Comparison of ENCODE assay signal across 8 cellular contexts in the genomic region with DNA sequence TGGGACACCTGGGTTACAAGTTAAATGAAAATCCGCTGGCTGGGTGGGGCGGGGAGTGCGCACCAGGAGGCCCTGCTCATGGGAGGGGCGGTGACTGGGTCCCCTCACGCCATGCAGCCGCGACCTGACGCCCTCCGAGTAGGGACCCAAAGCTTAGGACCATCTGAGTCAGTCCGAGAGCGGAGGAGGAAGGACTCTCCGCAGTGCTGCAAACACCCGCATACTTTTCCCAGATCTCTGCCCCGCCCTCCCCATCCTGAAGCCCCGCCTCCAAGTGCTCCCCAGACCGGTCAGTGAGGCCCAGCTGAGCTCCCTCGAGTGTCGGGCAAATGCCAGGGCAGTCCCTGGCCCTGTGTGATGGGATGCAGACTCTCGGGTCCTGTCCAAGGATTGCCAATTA. TPM values are rescaled to one million over a fixed set of nuclear protein-coding genes. Genes with fewer than 3 reads are reported as not detected.
DNase-seq lines count a peak whose midpoint lies in the region; ATAC-seq and TF ChIP-seq lines count a peak whose summit lies in the region.

No MANE protein-coding gene starts in this region.

- peaks cover 25% of the 10 kb centered on the region for H3K27me3 ChIP-seq in CD4-positive, alpha-beta T cell (ENCODE audit: control insufficient read depth, insufficient read depth, low read length)
- H3K27me3 ChIP-seq in duodenal mucosa (ENCODE audit: control insufficient read depth in 1 of 2, insufficient read depth in 2 of 2, low read length in 2 of 2), result peaks cover 42 to 83% of the 10 kb centered on the region in 2 donors
- no peaks in the 10 kb centered on the region for H3K27me3 ChIP-seq in ovary

- intact Hi-C loops in CD4-positive, alpha-beta T cell (cut with DNase I, micrococcal nuclease), result loop anchor here in 1 of 2 experiments (2.0 kb wide), 1 partner anchor 63 kb away; no protein-coding TSS in a partner anchor
- intact Hi-C loops in ovary (cut with DNase I), result no loop called here

- H3K4me1 ChIP-seq in duodenal mucosa (ENCODE audit: control insufficient read depth in 1 of 2, insufficient read depth in 2 of 2, low read length in 2 of 2), result peaks cover 15 to 16% of the 10 kb centered on the region in 2 donors
- H3K4me1 ChIP-seq in ovary (ENCODE audit: insufficient read depth), result peaks cover 1% of the 10 kb centered on the region

- H3K36me3 Mint-ChIP-seq in CD4-positive, alpha-beta T cell (ENCODE audit: low read depth), result peaks cover 9% of the 10 kb centered on the region
- H3K36me3 Mint-ChIP-seq in natural killer cell treated with Interleukin-12 subunit alpha and Interleukin-12 subunit beta and Interleukin-15 and Interleukin-18, amount 100 ng/mL, for 72 hours, result no peaks in the 10 kb centered on the region

- peak overlapping the region; percentile 90 for H3K4me3 Mint-ChIP-seq in CD4-positive, alpha-beta T cell
- peak overlapping the region; percentile 71 for H3K4me3 Mint-ChIP-seq in natural killer cell treated with Interleukin-12 subunit alpha and Interleukin-12 subunit beta and Interleukin-15 and Interleukin-18, amount 100 ng/mL, for 72 hours

- H3K4me3 ChIP-seq in duodenal mucosa (ENCODE audit: low read depth in 1 of 2, low read length in 2 of 2), result peak overlapping the region; percentile 58 to 68
- no peak overlapping the region for H3K4me3 ChIP-seq in ovary

- WGBS in ovary, 3 donors, result 2 to 3% (median 2%) methylated on average over 19 of the region's 19 CpGs

- peaks cover 54% of the 10 kb centered on the region for H3K27me3 Mint-ChIP-seq in CD4-positive, alpha-beta T cell
- peaks cover 37 to 38% of the 10 kb centered on the region in 2 donors for H3K27me3 Mint-ChIP-seq in natural killer cell treated with Interleukin-12 subunit alpha and Interleukin-12 subunit beta and Interleukin-15 and Interleukin-18, amount 100 ng/mL, for 72 hours

- no peak for TF ChIP-seq EP300 in ovary (IDR thresholded peaks at IDR 0.05)

- H3K36me3 ChIP-seq in duodenal mucosa (ENCODE audit: control insufficient read depth in 1 of 2, insufficient read depth in 2 of 2, low read length in 2 of 2), result no peaks in the 10 kb centered on the region
- H3K36me3 ChIP-seq in ovary, result no peaks in the 10 kb centered on the region

- CTCF ChIA-PET in CD4-positive, alpha-beta T cell (lab: Charles Lee), result interaction anchor here (1.1 to 2.7 kb wide), 5 partner anchors 49 to 529 kb away, joined by 3 to 7 read pairs (median 4); no protein-coding TSS in a partner anchor

- peaks cover 63% of the 10 kb centered on the region for H3K4me1 Mint-ChIP-seq in CD4-positive, alpha-beta T cell (ENCODE audit: low read depth)
- H3K4me1 Mint-ChIP-seq in natural killer cell treated with Interleukin-12 subunit alpha and Interleukin-12 subunit beta and Interleukin-15 and Interleukin-18, amount 100 ng/mL, for 72 hours (ENCODE audit: low read depth in 2 of 2), result peaks cover 37% of the 10 kb centered on the region in 2 donors

- no peaks in the 10 kb centered on the region for H3K9me3 ChIP-seq in CD4-positive, alpha-beta T cell (ENCODE audit: control insufficient read depth, low read length)
- H3K9me3 ChIP-seq in duodenal mucosa (ENCODE audit: control insufficient read depth in 1 of 2, low read length in 2 of 2) (no peaks in the 10 kb centered on the region), ovary (peaks cover 0 to 6% of the 10 kb centered on the region in 2 donors)

- no peak for DNase-seq in CD4-positive, alpha-beta T cell
- DNase-seq in natural killer cell treated with Interleukin-12 subunit alpha and Interleukin-12 subunit beta and Interleukin-15 and Interleukin-18, amount 100 ng/mL, for 72 hours (ENCODE audit: low spot score), result no peak
- DNase-seq in erythroblast (lab: John Stamatoyannopoulos, UW), result no peak
- DNase-seq in GM19240 (ENCODE audit: insufficient read length, low spot score), result no peak
- no peak for DNase-seq in ovary

- ATAC-seq in CD4-positive, alpha-beta T cell (ENCODE audit: poor library complexity), result peak; percentile 18
- ATAC-seq in HG03439 (IDR thresholded peaks at IDR 0.05; ENCODE audit: unreplicated experiment), result peak; percentile 17
- peak; percentile 56 to 62 for ATAC-seq in natural killer cell treated with Interleukin-12 subunit alpha and Interleukin-12 subunit beta and Interleukin-15 and Interleukin-18, amount 100 ng/mL, for 72 hours
- no peak for ATAC-seq in HG03457 (IDR thresholded peaks at IDR 0.05; ENCODE audit: unreplicated experiment)

- no peak for TF ChIP-seq POLR2A in erythroblast (IDR thresholded peaks at IDR 0.05; ENCODE audit: low read length)
- TF ChIP-seq POLR2A in ovary (IDR thresholded peaks at IDR 0.05), result no peak

- H3K9ac ChIP-seq in duodenal mucosa (ENCODE audit: low read depth in 1 of 2, low read length in 2 of 2), result peak overlapping the region in 1 of 2 donors; percentile 18

- no peak overlapping the region for H3K27ac Mint-ChIP-seq in CD4-positive, alpha-beta T cell
- H3K27ac Mint-ChIP-seq in natural killer cell treated with Interleukin-12 subunit alpha and Interleukin-12 subunit beta and Interleukin-15 and Interleukin-18, amount 100 ng/mL, for 72 hours, result no peak overlapping the region

- H3K27ac ChIP-seq in CD4-positive, alpha-beta T cell (ENCODE audit: low read depth, low read length), result no peak overlapping the region
- H3K27ac ChIP-seq in duodenal mucosa (ENCODE audit: low read depth, low read length) (no peak overlapping the region), ovary (no peak overlapping the region)

- TF ChIP-seq CTCF in CD4-positive, alpha-beta T cell (IDR thresholded peaks at IDR 0.05), result no peak
- no peak for TF ChIP-seq CTCF in ovary (IDR thresholded peaks at IDR 0.05)

- POLR2A ChIA-PET in CD4-positive, alpha-beta T cell (lab: Charles Lee), result interaction anchor here (1.0 to 4.1 kb wide), 8 partner anchors 9 to 252 kb away, joined by 3 to 34 read pairs (median 4); no protein-coding TSS in a partner anchor

- no peaks in the 10 kb centered on the region for H3K9me3 Mint-ChIP-seq in CD4-positive, alpha-beta T cell
- H3K9me3 Mint-ChIP-seq in natural killer cell treated with Interleukin-12 subunit alpha and Interleukin-12 subunit beta and Interleukin-15 and Interleukin-18, amount 100 ng/mL, for 72 hours, result no peaks in the 10 kb centered on the region

RNA-seq across cellular contexts. Expression of a gene that starts 6.6 kb away (rescaled TPM):
- total RNA-seq in CD4-positive, alpha-beta T cell, result 10 to 100 TPM; 56.6 to 60.4 TPM
- total RNA-seq in natural killer cell treated with Interleukin-12 subunit alpha and Interleukin-12 subunit beta and Interleukin-15 and Interleukin-18, amount 100 ng/mL, for 72 hours, result 10 to 100 TPM; 63.3 to 74.0 TPM
- 10 to 100 TPM in 4 of 7 donors, 1 to 10 TPM in 3; 4.0 to 18.4 (median 12.1) TPM for total RNA-seq in ovary
- polyA plus RNA-seq in ovary, result 10 to 100 TPM; 12.3 to 22.5 TPM
